ENCODE assay signal across 24 cellular contexts in the genomic region with DNA sequence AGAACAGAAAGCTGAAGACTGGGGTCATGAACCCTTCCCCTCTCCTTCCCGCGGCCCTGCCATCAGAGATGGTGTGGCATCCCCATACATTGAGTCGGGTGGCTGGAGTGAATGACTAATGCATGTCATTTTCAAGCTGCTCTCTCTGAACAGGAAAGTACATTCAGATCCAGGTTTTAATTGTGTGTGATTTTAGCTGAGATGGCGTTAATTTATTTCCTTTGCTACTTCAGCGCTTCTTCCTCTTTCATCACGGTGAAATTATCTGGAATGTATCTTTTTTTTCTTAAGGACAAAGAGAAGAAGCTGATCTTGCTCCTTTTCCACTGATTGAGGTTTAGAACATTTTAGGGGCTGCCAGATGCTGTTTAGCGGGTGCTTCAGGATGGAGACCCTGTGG. TPM values are rescaled to one million over a fixed set of nuclear protein-coding genes. Genes with fewer than 3 reads are reported as not detected.
"Had no signal": no experiment of that assay in that cellular context is flagged by ENCODE, and none has a peak within 500 bp of the region (broad histone marks: within the 10 kb centered on the region; RNA-seq: fewer than 3 reads in every experiment).

No MANE protein-coding gene starts in this region.

- DNase-seq: cortex of kidney; effector memory CD8-positive, alpha-beta T cell; erythroblast; esophagus squamous epithelium; foreskin melanocyte; left ventricle myocardium superior; lower lobe of right lung; natural killer cell; occipital lobe; ovary; posterior cingulate gyrus; psoas muscle; right cardiac atrium; spleen; stimulated activated CD4-positive, alpha-beta T cell treated with anti-CD3 and anti-CD28 coated beads, Interleukin-4, amount 100 ng/mL, for 4 hours; stimulated activated naive CD8-positive, alpha-beta T cell treated with anti-CD3 and anti-CD28 coated beads, Interleukin-15, Interleukin-2, amounts not matched to agents 100 U/mL and 50 U/mL, for 24 hours; substantia nigra; testis had no signal

- H3K4me3 ChIP-seq: esophagus squamous epithelium, lower lobe of right lung, ovary, psoas muscle, skin epidermis, spleen, testis, tibial artery had no signal

- H3K27me3 ChIP-seq: ovary, testis had no signal

- H3K4me1 ChIP-seq: lower lobe of right lung, psoas muscle, spleen, testis, tibial artery had no signal

- H3K27ac ChIP-seq: esophagus squamous epithelium, lower lobe of right lung, ovary, psoas muscle, skin epidermis, spleen, testis, tibial artery had no signal

- H3K36me3 Mint-ChIP-seq: natural killer cell; stimulated activated memory B cell treated with anti-CD40 and anti-IgM and Interleukin-4, amounts not matched to agents 10 μg/mL and 1 μg/mL and 100 μg/mL, for 72 hours; type B pancreatic cell had no signal

- H3K9me3 Mint-ChIP-seq: effector memory CD8-positive, alpha-beta T cell; natural killer cell; stimulated activated memory B cell treated with anti-CD40 and anti-IgM and Interleukin-4, amounts not matched to agents 10 μg/mL and 1 μg/mL and 100 μg/mL, for 72 hours; type B pancreatic cell had no signal

- H3K9me3 ChIP-seq: esophagus squamous epithelium, lower lobe of right lung, ovary, psoas muscle, spleen, testis, tibial artery had no signal

- H3K4me3 Mint-ChIP-seq: effector memory CD8-positive, alpha-beta T cell; natural killer cell; stimulated activated memory B cell treated with anti-CD40 and anti-IgM and Interleukin-4, amounts not matched to agents 10 μg/mL and 1 μg/mL and 100 μg/mL, for 72 hours; type B pancreatic cell had no signal

- ATAC-seq: effector memory CD8-positive, alpha-beta T cell; left ventricle myocardium superior; lower lobe of right lung; natural killer cell; psoas muscle; right cardiac atrium; stimulated activated memory B cell treated with anti-CD40 and anti-IgM and Interleukin-4, amounts not matched to agents 10 μg/mL and 1 μg/mL and 100 μg/mL, for 72 hours; stimulated activated naive CD8-positive, alpha-beta T cell treated with anti-CD3 and anti-CD28 coated beads, Interleukin-15, Interleukin-2, amounts not matched to agents 100 U/mL and 50 U/mL, for 24 hours had no signal

- H3K27ac Mint-ChIP-seq: effector memory CD8-positive, alpha-beta T cell; natural killer cell; stimulated activated memory B cell treated with anti-CD40 and anti-IgM and Interleukin-4, amounts not matched to agents 10 μg/mL and 1 μg/mL and 100 μg/mL, for 72 hours; type B pancreatic cell had no signal

- H3K36me3 ChIP-seq: esophagus squamous epithelium, lower lobe of right lung, ovary, spleen, tibial artery had no signal

- H3K4me1 Mint-ChIP-seq: natural killer cell had no signal

RNA-seq across cellular contexts. Expression of gene LRRN2, which starts 8.6 kb away (rescaled TPM):
- total RNA-seq: mononuclear cell had no signal
- polyA plus RNA-seq: keratinocyte had no signal
